In genomic region chr13:46595136-46595917, GRCh38 we compare ENCODE assay signal across 7 cellular contexts. TPM values are rescaled to one million over a fixed set of nuclear protein-coding genes. Genes with fewer than 3 reads are reported as not detected.
DNase-seq lines count a peak whose midpoint lies in the region; ATAC-seq and TF ChIP-seq lines count a peak whose summit lies in the region.

No MANE protein-coding gene starts in this region.

- POLR2A ChIA-PET in PC-9 (lab: Charles Lee; ENCODE audit: unreplicated experiment): no interaction called here

- H3K9me3 ChIP-seq in PC-9 (ENCODE audit: insufficient read depth, low read depth): no peaks in the 10 kb centered on the region

- H3K36me3 ChIP-seq in PC-9 (ENCODE audit: low read depth): no peaks in the 10 kb centered on the region

- H3K27ac ChIP-seq in PC-9: peak overlapping the region; percentile 55

- H3K27ac Mint-ChIP-seq in type B pancreatic cell: peak overlapping the region; percentile 22
- no peak overlapping the region for H3K27ac Mint-ChIP-seq in activated naive CD4-positive, alpha-beta T cell treated with anti-CD3 and anti-CD28 coated beads, Interleukin-2, amount 10 ng/mL, durations not matched to agents 7 days and 5 days

- peaks cover 49% of the 10 kb centered on the region for H3K4me1 ChIP-seq in PC-9 (replicated peaks; ENCODE audit: insufficient read depth)

- peaks cover 65% of the 10 kb centered on the region for H3K79me2 ChIP-seq in PC-9 (ENCODE audit: low read depth)

- H3K4me1 Mint-ChIP-seq in type B pancreatic cell (ENCODE audit: unreplicated experiment): peaks cover 50% of the 10 kb centered on the region
- H3K4me1 Mint-ChIP-seq in activated naive CD4-positive, alpha-beta T cell treated with anti-CD3 and anti-CD28 coated beads, Interleukin-2, amount 10 ng/mL, durations not matched to agents 7 days and 5 days: peaks cover 89% of the 10 kb centered on the region

- peaks cover 7% of the 10 kb centered on the region for H3K36me3 Mint-ChIP-seq in type B pancreatic cell
- H3K36me3 Mint-ChIP-seq in activated naive CD4-positive, alpha-beta T cell treated with anti-CD3 and anti-CD28 coated beads, Interleukin-2, amount 10 ng/mL, durations not matched to agents 7 days and 5 days: peaks cover 8% of the 10 kb centered on the region

- peak overlapping the region; percentile 32; the same call in 1 of the 2 replicates for H3K4me2 ChIP-seq in PC-9

- DNase-seq in PC-9 (peak; percentile 55 to 93), glomerular visceral epithelial cell (ENCODE audit: extremely low spot score) (peak; percentile 37), type B pancreatic cell (ENCODE audit: extremely low spot score, unreplicated experiment) (no peak), NOMO-1 treated with dmso at 0.1 percent for 144 hours (lab: John Stamatoyannopoulos, UW; ENCODE audit: unreplicated experiment) (no peak)
- no peak for DNase-seq in activated naive CD4-positive, alpha-beta T cell treated with anti-CD3 and anti-CD28 coated beads, Interleukin-2, amount 10 ng/mL, durations not matched to agents 7 days and 5 days
- no peak for DNase-seq in stimulated activated CD4-positive, alpha-beta T cell treated with anti-CD3 and anti-CD28 coated beads, Interleukin-4, amount 100 ng/mL, for 4 hours

- TF ChIP-seq CTCF in PC-9 (conservative IDR thresholded peaks at IDR 0.05) (no peak), type B pancreatic cell (conservative IDR thresholded peaks at IDR 0.05) (no peak)

- ATAC-seq in GM21529 (IDR thresholded peaks at IDR 0.05; ENCODE audit: unreplicated experiment): peak; percentile 46

- H3K27me3 ChIP-seq in PC-9 (ENCODE audit: insufficient read depth, low read depth): no peaks in the 10 kb centered on the region

- BruUV-seq in PC-9 (replicated peaks; lab: Mats Ljungman, UMichigan): no TSS peak

- H4K20me1 ChIP-seq in PC-9 (ENCODE audit: insufficient read depth): 0 out of 2 replicates have a peak, but pooled peaks cover 6% of the 10 kb centered on the region

- no peak overlapping the region for H3K4me3 ChIP-seq in PC-9

- intact Hi-C loops in PC-9 (cut with micrococcal nuclease; ENCODE audit: unreplicated experiment): loop anchor here (2.0 kb wide), 1 partner anchor 41 kb away; no protein-coding TSS in a partner anchor

- H2AFZ ChIP-seq in PC-9: no peak overlapping the region

- H3K4me3 Mint-ChIP-seq in type B pancreatic cell: peak overlapping the region; percentile 42
- H3K4me3 Mint-ChIP-seq in activated naive CD4-positive, alpha-beta T cell treated with anti-CD3 and anti-CD28 coated beads, Interleukin-2, amount 10 ng/mL, durations not matched to agents 7 days and 5 days: no peak overlapping the region

- CTCF ChIA-PET in PC-9 (lab: Charles Lee): no interaction called here
- CTCF ChIA-PET in activated naive CD4-positive, alpha-beta T cell treated with anti-CD3 and anti-CD28 coated beads, Interleukin-2, amount 10 ng/mL, durations not matched to agents 7 days and 5 days (lab: Charles Lee): no interaction called here

- H3K9me2 ChIP-seq in PC-9 (ENCODE audit: insufficient read depth): no peaks in the 10 kb centered on the region

- peaks cover 40% of the 10 kb centered on the region for H3F3A ChIP-seq in PC-9 (ENCODE audit: insufficient read depth, low read depth)

- H3K27me3 Mint-ChIP-seq in type B pancreatic cell: no peaks in the 10 kb centered on the region
- no peaks in the 10 kb centered on the region for H3K27me3 Mint-ChIP-seq in activated naive CD4-positive, alpha-beta T cell treated with anti-CD3 and anti-CD28 coated beads, Interleukin-2, amount 10 ng/mL, durations not matched to agents 7 days and 5 days

- peaks cover 4% of the 10 kb centered on the region for H3K9me3 Mint-ChIP-seq in type B pancreatic cell
- H3K9me3 Mint-ChIP-seq in activated naive CD4-positive, alpha-beta T cell treated with anti-CD3 and anti-CD28 coated beads, Interleukin-2, amount 10 ng/mL, durations not matched to agents 7 days and 5 days: no peaks in the 10 kb centered on the region

RNA-seq across cellular contexts. Expression of gene LRCH1, which starts 42.4 kb away (rescaled TPM):
- total RNA-seq in PC-9 (2021): 10.5 TPM in 2 replicates
- 17.4 and 23.0 TPM in 2 replicates for total RNA-seq in type B pancreatic cell (ENCODE audit: low replicate concordance)

Comparison
In these comparisons a context has a peak if more than half of its experiments do, and no peak if none do; other contexts are left out.
1. DNase-seq: peak in PC-9 (2 of 2) and glomerular visceral epithelial cell (single experiment); none in type B pancreatic cell (single experiment), activated naive CD4-positive, alpha-beta T cell treated with anti-CD3 and anti-CD28 coated beads, Interleukin-2, amount 10 ng/mL, durations not matched to agents 7 days and 5 days (single experiment), stimulated activated CD4-positive, alpha-beta T cell treated with anti-CD3 and anti-CD28 coated beads, Interleukin-4, amount 100 ng/mL, for 4 hours (0 of 2) and NOMO-1 treated with dmso at 0.1 percent for 144 hours (single experiment).